Comparison of ENCODE assay signal across 11 cellular contexts in the genomic region with DNA sequence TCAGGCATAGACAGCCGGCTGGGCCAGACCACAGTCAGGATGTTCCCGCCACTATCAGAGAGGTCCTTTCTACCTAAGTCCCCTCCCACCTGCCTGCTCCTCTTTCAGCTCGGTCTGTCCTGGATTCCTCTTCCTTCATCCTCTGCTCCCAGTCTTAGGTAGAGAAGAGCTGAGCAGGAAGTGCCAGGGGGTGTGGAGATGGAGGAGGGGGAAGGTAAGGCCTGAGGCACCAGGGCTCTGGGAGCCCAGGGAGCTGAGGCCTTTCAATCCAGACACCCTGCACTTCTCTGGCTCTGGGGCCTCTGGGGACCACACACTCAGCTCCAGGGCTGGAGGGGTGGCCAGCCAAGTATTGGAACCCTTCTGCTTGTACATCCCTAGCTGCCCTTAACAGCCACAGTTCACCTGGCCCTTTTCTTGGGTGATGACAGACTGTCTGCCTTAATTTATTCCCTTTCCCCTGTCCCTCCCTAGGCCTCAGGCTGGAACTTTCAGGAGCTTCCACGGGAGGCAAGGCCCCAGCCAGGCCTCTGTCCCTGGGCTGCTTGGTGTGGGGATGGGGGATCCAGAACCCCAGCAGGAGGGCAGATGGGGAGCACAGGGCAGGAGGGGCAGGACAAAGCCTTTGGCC. TPM values are rescaled to one million over a fixed set of nuclear protein-coding genes. Genes with fewer than 3 reads are reported as not detected.
A peak's percentile ranks its signal among the peaks of the same experiment; 100 is the strongest.
DNase-seq lines count a peak whose midpoint lies in the region; FAIRE-seq and TF ChIP-seq lines count a peak whose summit lies in the region.
"Had no signal": no experiment of that assay in that cellular context is flagged by ENCODE, and none has a peak within 500 bp of the region (broad histone marks: within the 10 kb centered on the region; RNA-seq: fewer than 3 reads in every experiment).

No MANE protein-coding gene starts in this region.

- H3K4me3 Mint-ChIP-seq in astrocyte (ENCODE audit: unreplicated experiment) = no peak overlapping the region
- H3K4me3 Mint-ChIP-seq in type B pancreatic cell = no peak overlapping the region
- H3K4me3 Mint-ChIP-seq: HFFc6 had no signal

- peak overlapping the region; percentile 50 for H3K27ac Mint-ChIP-seq in astrocyte (ENCODE audit: unreplicated experiment)
- H3K27ac Mint-ChIP-seq in type B pancreatic cell = peak overlapping the region; percentile 30
- H3K27ac Mint-ChIP-seq: HFFc6 had no signal

- H3K79me2 ChIP-seq in astrocyte (ENCODE audit: insufficient read depth, low read length) = no peaks in the 10 kb centered on the region

- H3K36me3 ChIP-seq in astrocyte (ENCODE audit: insufficient read depth, low read length) = no peaks in the 10 kb centered on the region

- FAIRE-seq in astrocyte (lab: Jason Lieb, UNC) = no peak
- FAIRE-seq: urothelium cell line had no signal

- no peak overlapping the region for H3K4me3 ChIP-seq in astrocyte (ENCODE audit: insufficient read depth, low read depth, low read length)
- H3K4me3 ChIP-seq: SK-N-MC had no signal

- H3K9ac ChIP-seq in astrocyte (ENCODE audit: low read length) = no peak overlapping the region

- H3K36me3 Mint-ChIP-seq in astrocyte (ENCODE audit: low read depth, unreplicated experiment) = peaks cover 9% of the 10 kb centered on the region
- no peaks in the 10 kb centered on the region for H3K36me3 Mint-ChIP-seq in type B pancreatic cell

- H3K4me1 ChIP-seq in astrocyte (ENCODE audit: insufficient read depth, low read length) = peaks cover 5% of the 10 kb centered on the region

- no peaks in the 10 kb centered on the region for H3K27me3 ChIP-seq in astrocyte (ENCODE audit: insufficient read depth, low read length)

- no peaks in the 10 kb centered on the region for H3K27me3 Mint-ChIP-seq in astrocyte (ENCODE audit: low read depth, unreplicated experiment)
- no peaks in the 10 kb centered on the region for H3K27me3 Mint-ChIP-seq in type B pancreatic cell

- no peaks in the 10 kb centered on the region for H3K9me3 Mint-ChIP-seq in astrocyte (ENCODE audit: unreplicated experiment)
- H3K9me3 Mint-ChIP-seq in type B pancreatic cell = no peaks in the 10 kb centered on the region
- H3K9me3 Mint-ChIP-seq: HFFc6 had no signal

- H3K4me1 Mint-ChIP-seq in astrocyte (ENCODE audit: low read depth, unreplicated experiment) = peaks cover 21% of the 10 kb centered on the region
- H3K4me1 Mint-ChIP-seq in type B pancreatic cell (ENCODE audit: unreplicated experiment) = peaks cover 23% of the 10 kb centered on the region

- H3K27ac ChIP-seq in astrocyte (ENCODE audit: low read depth, low read length) = no peak overlapping the region
- H3K27ac ChIP-seq: SK-N-MC had no signal

- no peaks in the 10 kb centered on the region for H4K20me1 ChIP-seq in astrocyte (ENCODE audit: insufficient read depth, low read length)

- no peak overlapping the region for H2AFZ ChIP-seq in astrocyte (ENCODE audit: low read depth, low read length)

- no peaks in the 10 kb centered on the region for H3K9me3 ChIP-seq in astrocyte (ENCODE audit: insufficient read depth, low read depth, low read length)

- TF ChIP-seq CTCF in astrocyte (IDR thresholded peaks at IDR 0.05; ENCODE audit: insufficient read depth, low read depth, low read length) = no peak
- TF ChIP-seq CTCF in type B pancreatic cell (conservative IDR thresholded peaks at IDR 0.05) = no peak

- peak; percentile 71 for DNase-seq in activated effector memory CD4-positive, alpha-beta T cell treated with anti-CD3 and anti-CD28 coated beads, Interleukin-2, amount 50 U/mL, for 16 hours
- no peak for DNase-seq in activated effector memory CD4-positive, alpha-beta T cell treated with Interleukin-2 at 50 U/mL for 16 hours
- DNase-seq in astrocyte (ENCODE audit: low read depth) (no peak), mesenteric fat pad (ENCODE audit: low spot score) (peak; percentile 75), type B pancreatic cell (ENCODE audit: extremely low spot score, unreplicated experiment) (no peak), HK-2 (ENCODE audit: unreplicated experiment) (no peak), DMS 273 treated with DMSO at 0.1 percent for 48 hours (lab: John Stamatoyannopoulos, UW) (no peak)
- DNase-seq in stimulated activated CD4-positive, alpha-beta T cell treated with anti-CD3 and anti-CD28 coated beads, Interleukin-15, amount 100 ng/mL, for 24 hours = no peak
- DNase-seq: HFFc6 had no signal

- H3K4me2 ChIP-seq in astrocyte (ENCODE audit: low read length) = no peak overlapping the region

RNA-seq across cellular contexts. Expression of gene IRF1, which starts 15.6 kb away (rescaled TPM):
- total RNA-seq in astrocyte = 39.7 and 42.5 TPM in 2 replicates
- total RNA-seq in mesenteric fat pad = 61.1 TPM
- total RNA-seq in type B pancreatic cell (ENCODE audit: low replicate concordance) = 50.1 and 77.4 TPM in 2 replicates

Comparison
In these comparisons a context has a peak if more than half of its experiments do, and no peak if none do; other contexts are left out.
1. DNase-seq: peak in activated effector memory CD4-positive, alpha-beta T cell treated with anti-CD3 and anti-CD28 coated beads, Interleukin-2, amount 50 U/mL, for 16 hours (single experiment) and mesenteric fat pad (single experiment); none in activated effector memory CD4-positive, alpha-beta T cell treated with Interleukin-2 at 50 U/mL for 16 hours (single experiment), astrocyte (single experiment), type B pancreatic cell (single experiment), HK-2 (single experiment), stimulated activated CD4-positive, alpha-beta T cell treated with anti-CD3 and anti-CD28 coated beads, Interleukin-15, amount 100 ng/mL, for 24 hours (single experiment) and DMS 273 treated with DMSO at 0.1 percent for 48 hours (single experiment).